In the genomic region with DNA sequence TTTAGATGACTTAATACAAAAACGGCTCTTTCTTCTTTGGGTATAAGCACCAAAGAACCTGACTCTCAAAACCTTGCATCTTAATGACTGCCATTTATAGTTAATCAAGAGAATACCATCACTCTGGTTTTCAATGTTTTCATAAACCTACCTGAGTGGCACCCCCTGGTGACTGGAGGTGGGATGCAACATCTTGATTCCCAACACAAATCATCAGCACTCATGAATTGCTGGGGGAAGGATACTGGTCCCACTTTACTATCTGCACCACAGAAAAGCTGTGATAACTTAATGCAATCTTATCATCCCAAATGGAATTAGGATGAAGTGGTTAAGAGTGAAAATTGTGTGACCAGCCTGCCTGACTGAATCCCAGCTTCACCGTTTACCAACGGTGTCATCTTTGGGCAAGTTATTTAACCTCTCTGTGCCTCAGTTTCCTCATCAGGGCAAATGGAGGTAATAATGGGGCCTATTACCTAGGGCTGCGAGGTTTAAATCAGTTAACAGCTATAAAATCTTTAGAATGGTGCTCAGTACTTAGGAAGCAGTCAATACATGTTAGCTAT, we compare ENCODE assay signal across 8 cellular contexts.
A peak's percentile ranks its signal among the peaks of the same experiment; 100 is the strongest.
DNase-seq lines count a peak whose midpoint lies in the region; ATAC-seq and TF ChIP-seq lines count a peak whose summit lies in the region.

No MANE protein-coding gene starts in this region.

- TF ChIP-seq POLR2A in stomach (IDR thresholded peaks at IDR 0.05), result no peak

- TF ChIP-seq CTCF in GM13976 (IDR thresholded peaks at IDR 0.05; ENCODE audit: borderline replicate concordance, control extremely low read depth, extremely low read depth, insufficient read depth, missing control alignments), result peak; percentile 21
- TF ChIP-seq CTCF in stomach (IDR thresholded peaks at IDR 0.05), result peak in 2 of 7 experiments; percentile 11

- no peaks in the 10 kb centered on the region for H3K27me3 ChIP-seq in stomach

- H3K36me3 ChIP-seq in stomach, result no peaks in the 10 kb centered on the region

- H3K4me3 ChIP-seq in stomach, result no peak overlapping the region

- in situ Hi-C loops in GM13976 (cut with MboI; ENCODE audit: low sequenced_read_pairs, unreplicated experiment), result no loop called here

- no peaks in the 10 kb centered on the region for H3K9me3 ChIP-seq in stomach

- WGBS in stomach, 5 donors, result 83 to 89% (median 86%) methylated on average over 4 of the region's 4 CpGs

- DNase-seq in GM13976 (ENCODE audit: low spot score), result no peak
- peak; percentile 7 for DNase-seq in HPDE6-E6E7 (ENCODE audit: extremely low spot score)
- DNase-seq in activated T-cell treated with anti-CD3 and anti-CD28 coated beads, Interleukin-2, amount 50 U/mL, for 48 hours, result peak; percentile 37 to 52
- DNase-seq in iPS-NIHi7 (ENCODE audit: extremely low spot score), result peak; percentile 43
- no peak for DNase-seq in stomach
- no peak for DNase-seq in NCI-H187 treated with DMSO at 0.1 percent for 48 hours (lab: John Stamatoyannopoulos, UW)
- DNase-seq in posterior vena cava (ENCODE audit: low spot score), result no peak

- peaks cover 26 to 34% (median 30%) of the 10 kb centered on the region in 4 donors for H3K4me1 ChIP-seq in stomach

- peak overlapping the region in 3 of 5 donors; percentile 71 to 85 (median 74) for H3K27ac ChIP-seq in stomach

- TF ChIP-seq EP300 in stomach (IDR thresholded peaks at IDR 0.05), result no peak

- intact Hi-C loops in stomach (cut with DNase I; ENCODE audit: low total_unique reads) (no loop called here), posterior vena cava (cut with DNase I) (no loop called here)

- no peak for ATAC-seq in HG03025 (IDR thresholded peaks at IDR 0.05; ENCODE audit: low FRiP score, unreplicated experiment)

Comparison
In these comparisons a context has a peak if more than half of its experiments do, and no peak if none do; other contexts are left out.
1. DNase-seq: peak in HPDE6-E6E7 (single experiment), activated T-cell treated with anti-CD3 and anti-CD28 coated beads, Interleukin-2, amount 50 U/mL, for 48 hours (2 of 2) and iPS-NIHi7 (single experiment); none in GM13976 (single experiment), stomach (single experiment), NCI-H187 treated with DMSO at 0.1 percent for 48 hours (single experiment) and posterior vena cava (single experiment).